Comparison of ENCODE assay signal across 8 cellular contexts in genomic region chr10:127906548-127907377, GRCh38. TPM values are rescaled to one million over a fixed set of nuclear protein-coding genes. Genes with fewer than 3 reads are reported as not detected.
DNase-seq lines count a peak whose midpoint lies in the region; ATAC-seq and TF ChIP-seq lines count a peak whose summit lies in the region.

TSS of gene PTPRE (plus strand) at chr10:127907103. CDS start at chr10:128040882, 133,779 bp downstream.

- H3K79me2 ChIP-seq in neural cell (replicated peaks; ENCODE audit: insufficient read depth, low read length): no peaks in the 10 kb centered on the region

- peak within 1 kb of the TSS; percentile 36 for H3K4me3 Mint-ChIP-seq in stimulated activated naive CD8-positive, alpha-beta T cell treated with anti-CD3 and anti-CD28 coated beads, Interleukin-15, Interleukin-2, amounts not matched to agents 100 ng/mL and 50 ng/mL, for 24 hours

- H3K27me3 Mint-ChIP-seq in stimulated activated naive CD8-positive, alpha-beta T cell treated with anti-CD3 and anti-CD28 coated beads, Interleukin-15, Interleukin-2, amounts not matched to agents 100 ng/mL and 50 ng/mL, for 24 hours: peaks cover 21% of the 10 kb centered on the region

- H4K20me1 ChIP-seq in neural cell (ENCODE audit: insufficient read depth): no peaks in the 10 kb centered on the region

- peak; percentile 20 for DNase-seq in NCI-H2196 (lab: John Stamatoyannopoulos, UW; ENCODE audit: unreplicated experiment)
- no peak for DNase-seq in NCI-H2196 treated with DMSO at 0.1 percent for 48 hours (lab: John Stamatoyannopoulos, UW; ENCODE audit: unreplicated experiment)
- peak; percentile 58 for DNase-seq in NOMO-1 treated with DMSO at 0.1 percent for 48 hours (lab: John Stamatoyannopoulos, UW; ENCODE audit: unreplicated experiment)
- peak; percentile 27 to 61 for DNase-seq in activated T-helper 1 cell treated with anti-CD3 and anti-CD28 coated beads, Interleukin-2, amount 50 U/mL, for 16 hours (ENCODE audit: low read depth in 1 of 2, low spot score in 1 of 2)
- DNase-seq in fibroblast of the aortic adventitia (ENCODE audit: low read depth): peak; percentile 16

- H3K27ac ChIP-seq in neural cell (ENCODE audit: low read length): no peak within 1 kb of the TSS

- H3K9me3 ChIP-seq in neural cell (ENCODE audit: low read length): no peaks in the 10 kb centered on the region

- peak within 1 kb of the TSS; percentile 66 for H3K9ac ChIP-seq in neural cell (ENCODE audit: low read length)

- no peak within 1 kb of the TSS for H3K4me2 ChIP-seq in neural cell (ENCODE audit: low read length)

- H3K9me3 Mint-ChIP-seq in stimulated activated naive CD8-positive, alpha-beta T cell treated with anti-CD3 and anti-CD28 coated beads, Interleukin-15, Interleukin-2, amounts not matched to agents 100 ng/mL and 50 ng/mL, for 24 hours: no peaks in the 10 kb centered on the region

- no peak within 1 kb of the TSS for H2AFZ ChIP-seq in neural cell (ENCODE audit: low read depth, low read length)

- peak; percentile 72 for ATAC-seq in HG02938 (IDR thresholded peaks at IDR 0.05; ENCODE audit: unreplicated experiment)

- H3K36me3 ChIP-seq in neural cell (ENCODE audit: insufficient read depth, low read length): no peaks in the 10 kb centered on the region

- H3K27ac Mint-ChIP-seq in stimulated activated naive CD8-positive, alpha-beta T cell treated with anti-CD3 and anti-CD28 coated beads, Interleukin-15, Interleukin-2, amounts not matched to agents 100 ng/mL and 50 ng/mL, for 24 hours: no peak within 1 kb of the TSS

- no peaks in the 10 kb centered on the region for H3F3A ChIP-seq in neural cell (ENCODE audit: insufficient read depth, low read length, poor library complexity, severe bottlenecking)

- no peaks in the 10 kb centered on the region for H3K9me2 ChIP-seq in neural cell (ENCODE audit: insufficient read depth, low read length)

- H3K27me3 ChIP-seq in neural cell (ENCODE audit: insufficient read depth, low read depth, low read length): peaks cover 12% of the 10 kb centered on the region

- H3K4me3 ChIP-seq in fibroblast of the aortic adventitia (ENCODE audit: low read depth, low read length): peak within 1 kb of the TSS; percentile 48
- peak within 1 kb of the TSS; percentile 67 for H3K4me3 ChIP-seq in neural cell (ENCODE audit: low read length)

- TF ChIP-seq EP300 in neural cell (conservative IDR thresholded peaks at IDR 0.05; ENCODE audit: poor library complexity, severe bottlenecking): peak; percentile 41

- no peaks in the 10 kb centered on the region for H3K36me3 Mint-ChIP-seq in stimulated activated naive CD8-positive, alpha-beta T cell treated with anti-CD3 and anti-CD28 coated beads, Interleukin-15, Interleukin-2, amounts not matched to agents 100 ng/mL and 50 ng/mL, for 24 hours (ENCODE audit: low read depth)

- TF ChIP-seq CTCF in fibroblast of the aortic adventitia (IDR thresholded peaks at IDR 0.05; ENCODE audit: insufficient read depth, low read length) (peak; percentile 42), neural cell (IDR thresholded peaks at IDR 0.05; ENCODE audit: poor library complexity, severe bottlenecking) (peak; percentile 97)

- TF ChIP-seq RAD21 in neural cell (conservative IDR thresholded peaks at IDR 0.05): peak; percentile 96

- no peaks in the 10 kb centered on the region for H3K4me1 Mint-ChIP-seq in stimulated activated naive CD8-positive, alpha-beta T cell treated with anti-CD3 and anti-CD28 coated beads, Interleukin-15, Interleukin-2, amounts not matched to agents 100 ng/mL and 50 ng/mL, for 24 hours (ENCODE audit: low read depth)

TF ChIP-seq in neural cell, 6 proteins besides CTCF, POLR2A, EP300 and RAD21:
- TF ChIP-seq TAF1 (IDR thresholded peaks at IDR 0.05; ENCODE audit: low read depth) (no peak), EZH2 (IDR thresholded peaks at IDR 0.05; ENCODE audit: borderline replicate concordance, insufficient read depth, low read length, poor library complexity, severe bottlenecking) (no peak), REST (IDR thresholded peaks at IDR 0.05; ENCODE audit: borderline replicate concordance) (no peak), MXI1 (conservative IDR thresholded peaks at IDR 0.05; ENCODE audit: poor library complexity, severe bottlenecking) (peak; percentile 48), SMC3 (conservative IDR thresholded peaks at IDR 0.05; ENCODE audit: poor library complexity) (peak; percentile 99)

RNA-seq across cellular contexts. Expression of gene PTPRE, which starts in this region (rescaled TPM):
- total RNA-seq in fibroblast of the aortic adventitia (ENCODE audit: low replicate concordance): 0.09 and 0.98 TPM in 2 replicates
- polyA plus RNA-seq in neural cell: 4.1 and 4.4 TPM in 2 replicates
- polyA minus RNA-seq in neural cell: 9.7 and 10.0 TPM in 2 replicates

Comparison
In these comparisons a context has a peak if more than half of its experiments do, and no peak if none do; other contexts are left out.
1. Peak in DNase-seq and H3K4me3 ChIP-seq in fibroblast of the aortic adventitia; RNA of the gene not detected or under 1 TPM.